1 cellular context compared by ENCODE assay signal in genomic region chr5:81749186-81749561, GRCh38.
A peak's percentile ranks its signal among the peaks of the same experiment; 100 is the strongest.
TF ChIP-seq lines count a peak whose summit lies in the region.

No MANE protein-coding gene starts in this region.

TF ChIP-seq in K562, 482 proteins besides CTCF, POLR2A, EP300 and RAD21 (continued from another document):
- TF ChIP-seq E2F5 (CRISPR knock-in tag; IDR thresholded peaks at IDR 0.05) = no peak
- TF ChIP-seq HMBOX1 (IDR thresholded peaks at IDR 0.05) = peak; percentile 70
- TF ChIP-seq BRCA1 (IDR thresholded peaks at IDR 0.05) = no peak
- no peak for TF ChIP-seq BRCA1 (CRISPR knock-in tag; IDR thresholded peaks at IDR 0.05)
- TF ChIP-seq HNRNPLL (IDR thresholded peaks at IDR 0.05; ENCODE audit: low read depth, low read length, poor library complexity, severe bottlenecking) = peak; percentile 67
